Comparison of ENCODE assay signal across 8 cellular contexts in the genomic region with DNA sequence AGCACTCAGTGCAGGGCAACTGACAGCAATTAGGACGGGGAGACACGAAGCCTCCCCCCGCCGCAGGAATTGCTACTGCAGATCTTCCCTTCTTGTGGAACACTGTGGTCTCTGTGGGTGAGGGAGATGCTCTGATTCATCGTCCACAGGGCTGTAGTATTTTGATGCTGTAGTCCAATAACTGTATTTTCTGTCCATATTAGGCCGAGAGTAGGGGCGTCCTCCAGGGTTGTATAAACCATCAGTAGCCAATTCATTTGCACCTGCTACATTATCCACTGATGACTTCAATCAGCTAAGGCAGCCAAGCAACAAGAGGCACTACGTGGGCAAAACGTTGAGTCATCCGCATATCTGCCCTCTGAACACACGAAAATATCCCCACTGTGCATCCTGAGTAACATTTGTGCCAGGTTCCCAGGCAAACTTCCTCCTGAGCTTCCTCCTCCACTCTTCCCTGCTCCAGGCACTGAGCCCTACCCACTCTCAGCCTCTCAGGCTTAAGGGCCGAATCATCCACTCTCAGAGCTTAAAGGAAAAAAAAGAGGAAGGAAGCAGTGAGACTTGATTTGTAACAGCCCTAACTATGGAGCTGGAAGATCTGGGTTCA.
A peak's percentile ranks its signal among the peaks of the same experiment; 100 is the strongest.
DNase-seq lines count a peak whose midpoint lies in the region; ATAC-seq and TF ChIP-seq lines count a peak whose summit lies in the region.

No MANE protein-coding gene starts in this region.

- 64% methylated on average over 12 of the region's 12 CpGs for WGBS in prostate gland

- no peak overlapping the region for H3K4me3 ChIP-seq in astrocyte of the cerebellum (ENCODE audit: low read depth, low read length)
- H3K4me3 ChIP-seq in prostate gland, result no peak overlapping the region

- ATAC-seq in GM21717 (IDR thresholded peaks at IDR 0.05; ENCODE audit: unreplicated experiment), result no peak
- no peak for ATAC-seq in GM21529 (IDR thresholded peaks at IDR 0.05; ENCODE audit: unreplicated experiment)
- ATAC-seq in HG02840 (IDR thresholded peaks at IDR 0.05; ENCODE audit: low FRiP score, unreplicated experiment), result no peak

- no peak for TF ChIP-seq POLR2A in prostate gland (IDR thresholded peaks at IDR 0.05)

- no peaks in the 10 kb centered on the region for H3K4me1 ChIP-seq in prostate gland (replicated peaks)

- H3K27me3 ChIP-seq in prostate gland (replicated peaks; ENCODE audit: insufficient read depth), result no peaks in the 10 kb centered on the region

- in situ Hi-C loops in astrocyte of the cerebellum (cut with HindIII; ENCODE audit: low sequenced_read_pairs), result no loop called here

- peak; percentile 43 for DNase-seq in Ammon's horn (ENCODE audit: low spot score)
- peak; percentile 60 for DNase-seq in astrocyte of the cerebellum (ENCODE audit: low read depth)
- DNase-seq in medulla oblongata (ENCODE audit: extremely low spot score), result peak; percentile 10
- no peak for DNase-seq in prostate gland (ENCODE audit: low spot score)

- no peaks in the 10 kb centered on the region for H3K9me3 ChIP-seq in prostate gland

- no peaks in the 10 kb centered on the region for H3K36me3 ChIP-seq in prostate gland

- H3K27ac ChIP-seq in prostate gland, result no peak overlapping the region

- TF ChIP-seq RAD21 in Ishikawa (IDR thresholded peaks at IDR 0.05; ENCODE audit: low read depth), result 0 out of 2 replicates have a peak, but pooled peaks have one; percentile 10

- peak; percentile 97 for TF ChIP-seq EP300 in Ishikawa (IDR thresholded peaks at IDR 0.05; ENCODE audit: borderline replicate concordance)

- intact Hi-C loops in prostate gland (cut with DNase I), result no loop called here

- no peak for TF ChIP-seq CTCF in astrocyte of the cerebellum (IDR thresholded peaks at IDR 0.05; ENCODE audit: low read depth, low read length, missing control alignments)
- no peak for TF ChIP-seq CTCF in prostate gland (IDR thresholded peaks at IDR 0.05)

TF ChIP-seq in Ishikawa, 13 proteins besides CTCF, POLR2A, EP300 and RAD21:
- no peak for TF ChIP-seq USF1 (IDR thresholded peaks at IDR 0.05)
- peak; percentile 87 for TF ChIP-seq FOXM1 (IDR thresholded peaks at IDR 0.05; ENCODE audit: borderline replicate concordance, low read depth)
- no peak for TF ChIP-seq ZBTB7A (IDR thresholded peaks at IDR 0.05; ENCODE audit: low read depth)
- peak; percentile 87 for TF ChIP-seq NFIC (IDR thresholded peaks at IDR 0.05)
- TF ChIP-seq, protein P1, sequence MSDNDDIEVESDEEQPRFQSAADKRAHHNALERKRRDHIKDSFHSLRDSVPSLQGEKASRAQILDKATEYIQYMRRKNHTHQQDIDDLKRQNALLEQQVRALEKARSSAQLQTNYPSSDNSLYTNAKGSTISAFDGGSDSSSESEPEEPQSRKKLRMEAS (IDR thresholded peaks at IDR 0.05), result 0 out of 2 replicates have a peak, but pooled peaks have one; percentile 20
- TF ChIP-seq TEAD4 (IDR thresholded peaks at IDR 0.05), result peak; percentile 91
- TF ChIP-seq TCF12 (IDR thresholded peaks at IDR 0.05; ENCODE audit: low read depth), result peak; percentile 93
- TF ChIP-seq TAF1 (IDR thresholded peaks at IDR 0.05; ENCODE audit: low read depth), result no peak
- TF ChIP-seq CEBPB (IDR thresholded peaks at IDR 0.05), result no peak
- no peak for TF ChIP-seq CREB1 (IDR thresholded peaks at IDR 0.05; ENCODE audit: low read depth)
- TF ChIP-seq EGR1 (IDR thresholded peaks at IDR 0.05), result 0 out of 2 replicates have a peak, but pooled peaks have one; percentile 5
TF ChIP-seq in Ishikawa: peak in this region for 6.
